ENCODE assay signal across 9 cellular contexts in the genomic region with DNA sequence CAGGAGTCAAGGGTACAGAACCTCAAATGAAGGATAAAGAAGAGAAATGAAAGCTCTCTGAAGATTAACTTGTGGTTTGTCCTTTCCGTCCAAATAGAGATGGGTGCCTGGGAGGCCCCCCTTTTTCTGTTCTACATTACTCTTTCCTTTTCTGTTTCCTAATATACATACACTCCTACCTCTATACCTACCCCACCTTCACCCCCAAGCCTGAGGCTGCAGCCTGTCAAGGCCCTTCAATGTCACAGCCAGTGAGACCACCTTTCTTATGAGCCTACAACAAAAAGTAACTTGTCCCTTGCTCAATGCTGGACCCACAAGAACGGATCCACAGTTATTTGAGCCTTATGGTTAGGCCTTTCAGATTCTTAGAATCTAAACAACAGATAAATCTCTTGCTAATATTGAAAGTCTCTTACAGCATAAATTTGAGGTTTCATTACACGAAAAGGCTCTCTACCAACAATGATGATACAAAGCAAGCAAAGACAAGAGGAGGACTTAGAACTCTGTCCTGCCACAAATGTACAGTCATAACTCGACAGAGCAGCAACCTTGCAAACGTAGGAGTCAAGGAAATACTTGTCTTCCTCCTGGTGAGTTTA. TPM values are rescaled to one million over a fixed set of nuclear protein-coding genes. Genes with fewer than 3 reads are reported as not detected.
A peak's percentile ranks its signal among the peaks of the same experiment; 100 is the strongest.
DNase-seq lines count a peak whose midpoint lies in the region; ATAC-seq and TF ChIP-seq lines count a peak whose summit lies in the region.
"Had no signal": no experiment of that assay in that cellular context is flagged by ENCODE, and none has a peak within 500 bp of the region (broad histone marks: within the 10 kb centered on the region; RNA-seq: fewer than 3 reads in every experiment).

No MANE protein-coding gene starts in this region.

- DNase-seq in activated CD4-positive, alpha-beta T cell treated with anti-CD3 and anti-CD28 coated beads, Interleukin-2, amount 10 ng/mL, durations not matched to agents 24 days and 14 days: peak; percentile 83
- no peak for DNase-seq in activated CD4-positive, alpha-beta T cell treated with anti-CD3 and anti-CD28 coated beads, Interleukin-2, amount 50 U/mL, for 4 hours
- DNase-seq in T-helper 22 cell (ENCODE audit: low read depth) (peak; percentile 4), NCI-H748 treated with DMSO at 0.1 percent for 48 hours (lab: John Stamatoyannopoulos, UW) (no peak), left lung (no peak), GF-D8 (lab: John Stamatoyannopoulos, UW) (no peak)
- DNase-seq in stimulated activated naive CD4-positive, alpha-beta T cell treated with Interleukin-2 at 50 U/mL for 16 hours (lab: John Stamatoyannopoulos, UW): peak; percentile 29
- DNase-seq: activated CD4-positive, CD25-positive, alpha-beta regulatory T cell had no signal

- H3K9me3 ChIP-seq in left lung: no peaks in the 10 kb centered on the region

- no peaks in the 10 kb centered on the region for H3K27me3 ChIP-seq in left lung

- peaks cover 14% of the 10 kb centered on the region for H3K36me3 Mint-ChIP-seq in activated CD4-positive, alpha-beta T cell treated with anti-CD3 and anti-CD28 coated beads, Interleukin-2, amount 10 ng/mL, durations not matched to agents 24 days and 14 days (ENCODE audit: low read depth)

- H3K9me3 Mint-ChIP-seq in activated CD4-positive, alpha-beta T cell treated with anti-CD3 and anti-CD28 coated beads, Interleukin-2, amount 10 ng/mL, durations not matched to agents 24 days and 14 days: no peaks in the 10 kb centered on the region

- no peak overlapping the region for H3K4me3 ChIP-seq in left lung

- H3K4me3 Mint-ChIP-seq in activated CD4-positive, alpha-beta T cell treated with anti-CD3 and anti-CD28 coated beads, Interleukin-2, amount 10 ng/mL, durations not matched to agents 24 days and 14 days: peak overlapping the region; percentile 80

- intact Hi-C loops in activated CD4-positive, alpha-beta T cell treated with anti-CD3 and anti-CD28 coated beads, Interleukin-2, amount 10 ng/mL, durations not matched to agents 24 days and 14 days (cut with micrococcal nuclease): loop anchor here (1.0 kb wide), 6 partner anchors 15 to 144 kb away; a partner anchor contains a TSS
- intact Hi-C loops in left lung (cut with DNase I): no loop called here

- H3K4me1 Mint-ChIP-seq in activated CD4-positive, alpha-beta T cell treated with anti-CD3 and anti-CD28 coated beads, Interleukin-2, amount 10 ng/mL, durations not matched to agents 24 days and 14 days: peaks cover 76% of the 10 kb centered on the region

- ATAC-seq in HG02938 (IDR thresholded peaks at IDR 0.05; ENCODE audit: unreplicated experiment) (peak; percentile 53), left lung (no peak)

- H3K27me3 Mint-ChIP-seq in activated CD4-positive, alpha-beta T cell treated with anti-CD3 and anti-CD28 coated beads, Interleukin-2, amount 10 ng/mL, durations not matched to agents 24 days and 14 days: no peaks in the 10 kb centered on the region

- no peak for TF ChIP-seq CTCF in left lung (IDR thresholded peaks at IDR 0.05)

- peak overlapping the region in 1 of 2 donors; percentile 39 for H3K27ac ChIP-seq in left lung

- H3K27ac Mint-ChIP-seq in activated CD4-positive, alpha-beta T cell treated with anti-CD3 and anti-CD28 coated beads, Interleukin-2, amount 10 ng/mL, durations not matched to agents 24 days and 14 days: peak overlapping the region; percentile 99

- H3K36me3 ChIP-seq in left lung: no peaks in the 10 kb centered on the region

- peaks cover 0 to 74% of the 10 kb centered on the region in 2 donors for H3K4me1 ChIP-seq in left lung

RNA-seq across cellular contexts. Expression of a gene that starts 4.1 kb away (rescaled TPM):
- total RNA-seq in activated CD4-positive, alpha-beta T cell treated with anti-CD3 and anti-CD28 coated beads, Interleukin-2, amount 10 ng/mL, durations not matched to agents 24 days and 14 days: 392 and 394 TPM in 2 replicates
- 10 to 100 TPM in 1 of 2 donors, 1 to 10 TPM in 1; 4.5 to 13.5 TPM for total RNA-seq in left lung

RNA-seq across cellular contexts. Expression of a gene that starts 32.6 kb away (rescaled TPM):
- 2.4 and 3.2 TPM in 2 replicates for total RNA-seq in activated CD4-positive, alpha-beta T cell treated with anti-CD3 and anti-CD28 coated beads, Interleukin-2, amount 10 ng/mL, durations not matched to agents 24 days and 14 days
- 1 to 10 TPM; 1.8 to 2.2 TPM for total RNA-seq in left lung

RNA-seq across cellular contexts. Expression of a gene that starts 47.1 kb away (rescaled TPM):
- 15.1 TPM in 2 replicates for total RNA-seq in activated CD4-positive, alpha-beta T cell treated with anti-CD3 and anti-CD28 coated beads, Interleukin-2, amount 10 ng/mL, durations not matched to agents 24 days and 14 days
- total RNA-seq in left lung: 10 to 100 TPM in 1 of 2 donors, 1 to 10 TPM in 1; 8.1 to 30.7 TPM

RNA-seq across cellular contexts. Expression of a gene that starts 54.2 kb away (rescaled TPM):
- total RNA-seq in activated CD4-positive, alpha-beta T cell treated with anti-CD3 and anti-CD28 coated beads, Interleukin-2, amount 10 ng/mL, durations not matched to agents 24 days and 14 days: 0.07 TPM in 1 of 2 replicates, not detected in the other
- 10 to 100 TPM; 15.7 to 26.5 TPM for total RNA-seq in left lung

Comparison
In these comparisons a context has a peak if more than half of its experiments do, and no peak if none do; other contexts are left out.
1. DNase-seq: peak in activated CD4-positive, alpha-beta T cell treated with anti-CD3 and anti-CD28 coated beads, Interleukin-2, amount 10 ng/mL, durations not matched to agents 24 days and 14 days (single experiment), T-helper 22 cell (single experiment) and stimulated activated naive CD4-positive, alpha-beta T cell treated with Interleukin-2 at 50 U/mL for 16 hours (single experiment); none in activated CD4-positive, alpha-beta T cell treated with anti-CD3 and anti-CD28 coated beads, Interleukin-2, amount 50 U/mL, for 4 hours (0 of 2), NCI-H748 treated with DMSO at 0.1 percent for 48 hours (single experiment), left lung (0 of 2) and GF-D8 (single experiment).
2. RNA of a gene that starts 4.1 kb away (total RNA-seq): 392 to 394 TPM in activated CD4-positive, alpha-beta T cell treated with anti-CD3 and anti-CD28 coated beads, Interleukin-2, amount 10 ng/mL, durations not matched to agents 24 days and 14 days; 4.5 to 13.5 TPM in left lung; every median in the first group is over 10 times any median in the second.